ENCODE assay signal across 1 cellular context in genomic region chr9:34048730-34049629, GRCh38.
TF ChIP-seq lines count a peak whose summit lies in the region.

Gene UBAP2 (minus strand): TSS chr9:34048887. CDS start chr9:34017148, 31,739 bp downstream.

TF ChIP-seq in HepG2, 621 proteins besides CTCF, POLR2A, EP300 and RAD21 (continued from another document and continues in another):
- TF ChIP-seq CSRNP1 (CRISPR knock-in tag; IDR thresholded peaks at IDR 0.05) (peak; percentile 94), ZNF274 (CRISPR knock-in tag; IDR thresholded peaks at IDR 0.05) (peak; percentile 54; the same call in 1 of the 2 replicates), ZNF75D (CRISPR knock-in tag; IDR thresholded peaks at IDR 0.05; ENCODE audit: borderline replicate concordance) (no peak), ZNF724P (CRISPR knock-in tag; IDR thresholded peaks at IDR 0.05; ENCODE audit: borderline replicate concordance) (peak; percentile 52; the same call in 1 of the 2 replicates), PRDM10 (CRISPR knock-in tag; IDR thresholded peaks at IDR 0.05; ENCODE audit: low read depth) (peak; percentile 75; the same call in 1 of the 2 replicates), ZNF138 (CRISPR knock-in tag; IDR thresholded peaks at IDR 0.05; ENCODE audit: low read depth) (peak; percentile 65; the same call in 1 of the 2 replicates), FOXC1 (CRISPR knock-in tag; IDR thresholded peaks at IDR 0.05; ENCODE audit: borderline replicate concordance) (peak; percentile 86), ZNF235 (CRISPR knock-in tag; IDR thresholded peaks at IDR 0.05; ENCODE audit: borderline replicate concordance) (peak; percentile 75; the same call in 1 of the 2 replicates), PAXIP1 (CRISPR knock-in tag; conservative IDR thresholded peaks at IDR 0.05) (peak; percentile 19; the same call in 1 of the 2 replicates), REST (IDR thresholded peaks at IDR 0.05; ENCODE audit: borderline replicate concordance in 1 of 2, low read depth in 1 of 2, low read length in 2 of 2) (peak in 1 of 2 experiments; percentile 69; a peak in 1 of 4 replicates), ATM (IDR thresholded peaks at IDR 0.05; ENCODE audit: borderline replicate concordance) (no peak), NR0B2 (CRISPR knock-in tag; IDR thresholded peaks at IDR 0.05) (peak; percentile 81; the same call in 1 of the 2 replicates), ISL2 (CRISPR knock-in tag; IDR thresholded peaks at IDR 0.05) (peak; percentile 67; the same call in 1 of the 2 replicates), ZNF768 (CRISPR knock-in tag; IDR thresholded peaks at IDR 0.05) (no peak; the same call in 1 of the 2 replicates), BHLHE40 (IDR thresholded peaks at IDR 0.05; ENCODE audit: low read length) (peak; percentile 92), HOXA7 (CRISPR knock-in tag; IDR thresholded peaks at IDR 0.05) (peak; percentile 59; the same call in 1 of the 2 replicates), NKX3-1 (CRISPR knock-in tag; IDR thresholded peaks at IDR 0.05) (peak; percentile 74), ZNF883 (CRISPR knock-in tag; IDR thresholded peaks at IDR 0.05; ENCODE audit: not compliant biosample characterization) (peak; percentile 74), TFDP2 (CRISPR knock-in tag; IDR thresholded peaks at IDR 0.05) (peak; percentile 98), MEIS1 (CRISPR knock-in tag; IDR thresholded peaks at IDR 0.05; ENCODE audit: borderline replicate concordance) (peak; percentile 53), RAD51 (IDR thresholded peaks at IDR 0.05; ENCODE audit: borderline replicate concordance) (peak; percentile 96), ZNF260 (CRISPR knock-in tag; IDR thresholded peaks at IDR 0.05; ENCODE audit: borderline replicate concordance, low read depth) (no peak), FOSL2 (CRISPR knock-in tag; IDR thresholded peaks at IDR 0.05) (peak; percentile 58), HIC2 (CRISPR knock-in tag; IDR thresholded peaks at IDR 0.05; ENCODE audit: low read depth) (peak; percentile 48; the same call in 1 of the 2 replicates), JDP2 (CRISPR knock-in tag; IDR thresholded peaks at IDR 0.05; ENCODE audit: borderline replicate concordance) (no peak), ZMAT5 (CRISPR knock-in tag; IDR thresholded peaks at IDR 0.05; ENCODE audit: borderline replicate concordance, low read depth) (no peak), RBM39 (IDR thresholded peaks at IDR 0.05; ENCODE audit: low read depth, low read length, poor library complexity, severe bottlenecking) (peak; percentile 19), ZNF281 (CRISPR knock-in tag; IDR thresholded peaks at IDR 0.05; ENCODE audit: borderline replicate concordance) (peak; percentile 90), SKI (IDR thresholded peaks at IDR 0.05; ENCODE audit: partially characterized antibody) (peak; percentile 18), ZBTB39 (CRISPR knock-in tag; IDR thresholded peaks at IDR 0.05) (peak; percentile 85), HCFC1 (IDR thresholded peaks at IDR 0.05; ENCODE audit: low read depth, low read length) (peak; percentile 84), ZC3H13 (CRISPR knock-in tag; IDR thresholded peaks at IDR 0.05) (peak; percentile 66; the same call in 1 of the 2 replicates), RXRB (CRISPR knock-in tag; IDR thresholded peaks at IDR 0.05; ENCODE audit: borderline replicate concordance) (peak; percentile 12; the same call in 1 of the 2 replicates)
